ENCODE assay signal across 8 cellular contexts in the genomic region with DNA sequence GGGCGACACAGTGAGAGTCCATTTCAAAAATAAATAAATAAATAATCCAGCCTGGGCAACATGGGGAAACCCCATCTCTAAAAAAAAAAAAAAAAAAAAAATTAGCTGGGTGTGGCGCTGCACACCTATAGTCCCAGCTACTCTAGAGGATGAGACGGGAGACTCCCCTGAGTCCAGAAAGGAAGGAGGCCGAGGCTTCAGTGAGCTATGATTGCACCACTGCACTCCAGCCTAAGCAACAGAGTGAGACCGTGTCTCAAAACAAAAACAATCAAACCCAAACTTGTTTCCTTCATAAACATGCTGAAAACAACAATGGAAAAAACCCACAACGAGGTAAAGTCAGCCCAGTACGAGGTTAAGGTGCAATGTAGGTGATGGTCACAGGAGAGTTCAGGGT. TPM values are rescaled to one million over a fixed set of nuclear protein-coding genes. Genes with fewer than 3 reads are reported as not detected.
A peak's percentile ranks its signal among the peaks of the same experiment; 100 is the strongest.
DNase-seq lines count a peak whose midpoint lies in the region; ATAC-seq and TF ChIP-seq lines count a peak whose summit lies in the region.

No MANE protein-coding gene starts in this region.

- no peak overlapping the region for H2AFZ ChIP-seq in PC-3 (ENCODE audit: low read length)
- H2AFZ ChIP-seq in parathyroid adenoma: no peak overlapping the region

- H3K4me3 ChIP-seq in PC-3 (ENCODE audit: low read length) (peak overlapping the region; percentile 93), epithelial cell of proximal tubule (ENCODE audit: low read depth, low read length) (peak overlapping the region; percentile 99), parathyroid adenoma (ENCODE audit: low read depth, low read length) (peak overlapping the region; percentile 99)

- ATAC-seq in PC-3: no peak
- no peak for ATAC-seq in GM18873 (IDR thresholded peaks at IDR 0.05; ENCODE audit: low FRiP score, unreplicated experiment)

- H3K9me3 ChIP-seq in PC-3 (ENCODE audit: low read length) (no peaks in the 10 kb centered on the region), parathyroid adenoma (ENCODE audit: control insufficient read depth, low read length) (no peaks in the 10 kb centered on the region)

- H4K20me1 ChIP-seq in PC-3 (ENCODE audit: low read length): peaks cover 24% of the 10 kb centered on the region

- intact Hi-C loops in PC-3 (cut with micrococcal nuclease): no loop called here

- H3K36me3 ChIP-seq in PC-3 (ENCODE audit: low read depth, low read length) (peaks cover 26% of the 10 kb centered on the region), parathyroid adenoma (ENCODE audit: control insufficient read depth, insufficient read depth, low read length) (no peaks in the 10 kb centered on the region)

- no peaks in the 10 kb centered on the region for H3K9me2 ChIP-seq in PC-3 (replicated peaks; ENCODE audit: low read length)

- DNase-seq in ELR (ENCODE audit: low read depth): peak; percentile 20
- DNase-seq in PC-3: no peak
- no peak for DNase-seq in epithelial cell of proximal tubule (ENCODE audit: low read depth)
- no peak for DNase-seq in anterior cingulate cortex (lab: John Stamatoyannopoulos, UW)
- DNase-seq in NCI-H345 treated with DMSO at 0.1 percent for 48 hours (lab: John Stamatoyannopoulos, UW; ENCODE audit: unreplicated experiment): no peak
- DNase-seq in activated CD4-positive, alpha-beta T cell treated with anti-CD3 and anti-CD28 coated beads for 1 hour: no peak

- H3K27ac ChIP-seq in PC-3 (ENCODE audit: low read length) (no peak overlapping the region), parathyroid adenoma (peak overlapping the region; percentile 99)

- H3K9ac ChIP-seq in PC-3 (ENCODE audit: low read length) (peak overlapping the region; percentile 97), parathyroid adenoma (peak overlapping the region; percentile 82)

- H3K4me2 ChIP-seq in PC-3 (ENCODE audit: low read length) (peak overlapping the region; percentile 86), parathyroid adenoma (ENCODE audit: low read length) (peak overlapping the region; percentile 74)

- TF ChIP-seq CTCF in PC-3 (conservative IDR thresholded peaks at IDR 0.05; ENCODE audit: low read depth, low read length) (no peak), epithelial cell of proximal tubule (conservative IDR thresholded peaks at IDR 0.05; ENCODE audit: low read depth, low read length) (no peak), parathyroid adenoma (IDR thresholded peaks at IDR 0.05) (no peak)

- H3K4me1 ChIP-seq in PC-3 (ENCODE audit: insufficient read depth, low read length) (0 out of 2 replicates have a peak, but pooled peaks cover 4% of the 10 kb centered on the region), parathyroid adenoma (peaks cover 40% of the 10 kb centered on the region)

- peaks cover 45% of the 10 kb centered on the region for H3K79me2 ChIP-seq in PC-3 (ENCODE audit: low read length)
- peaks cover 5% of the 10 kb centered on the region for H3K79me2 ChIP-seq in parathyroid adenoma

- H3F3A ChIP-seq in PC-3 (ENCODE audit: low read length, unreplicated experiment): no peaks in the 10 kb centered on the region

- CTCF ChIA-PET in PC-3 (lab: Charles Lee): interaction anchor here (0.6 kb wide), 3 partner anchors 18 to 162 kb away, joined by 3 to 4 read pairs (median 3); no protein-coding TSS in a partner anchor

- no TSS peak for BruUV-seq in PC-3 (replicated peaks; lab: Mats Ljungman, UMichigan)

- H3K27me3 ChIP-seq in PC-3 (ENCODE audit: low read length): no peaks in the 10 kb centered on the region
- H3K27me3 ChIP-seq in parathyroid adenoma (ENCODE audit: control insufficient read depth, insufficient read depth, low read length): no peaks in the 10 kb centered on the region

- POLR2A ChIA-PET in PC-3 (lab: Charles Lee; ENCODE audit: unreplicated experiment): no interaction called here

RNA-seq across cellular contexts. Expression of a gene that starts 1.2 kb away (rescaled TPM):
- total RNA-seq in PC-3 (2014; rRNA removed) (11.6 and 12.4 TPM in 2 replicates), epithelial cell of proximal tubule (4.6 and 5.4 TPM in 2 replicates)

RNA-seq across cellular contexts. Expression of a gene that starts 8.8 kb away (rescaled TPM):
- total RNA-seq in PC-3 (2014; rRNA removed) (not detected in 2 replicates), epithelial cell of proximal tubule (not detected in 2 replicates)

RNA-seq across cellular contexts. Expression of a gene that starts 19.7 kb away (rescaled TPM):
- total RNA-seq in PC-3 (2014; rRNA removed) (31.2 and 36.4 TPM in 2 replicates), epithelial cell of proximal tubule (3.9 and 7.2 TPM in 2 replicates)
